40 cellular contexts compared by ENCODE assay signal in genomic region chr12:7321624-7322023, GRCh38. TPM values are rescaled to one million over a fixed set of nuclear protein-coding genes. Genes with fewer than 3 reads are reported as not detected.
"Had no signal": no experiment of that assay in that cellular context is flagged by ENCODE, and none has a peak within 500 bp of the region (broad histone marks: within the 10 kb centered on the region; RNA-seq: fewer than 3 reads in every experiment).

No MANE protein-coding gene starts in this region.

- H3K27me3 ChIP-seq: MG63 had no signal

- H3K36me3 ChIP-seq: MG63 had no signal

- H3K9me3 ChIP-seq: MG63 had no signal

- H3K4me3 ChIP-seq: MG63 had no signal

- DNase-seq: Karpas-422, Kasumi-1, MG63, MM.1S, MV-4-11, NCI-H1048, NCI-H1092, NCI-H1092 treated with DMSO at 0.1 percent for 48 hours, NCI-H1105, NCI-H1105 treated with DMSO at 0.1 percent for 48 hours, NCI-H1417, NCI-H1417 treated with DMSO at 0.1 percent for 48 hours, NCI-H1436, NCI-H1436 treated with DMSO at 0.1 percent for 48 hours, NCI-H146, NCI-H1694, NCI-H1694 treated with DMSO at 0.1 percent for 48 hours, NCI-H187, NCI-H187 treated with DMSO at 0.1 percent for 48 hours, NCI-H1930, NCI-H2029, NCI-H2029 treated with DMSO at 0.1 percent for 48 hours, NCI-H2081, NCI-H2081 treated with DMSO at 0.1 percent for 48 hours, NCI-H2107, NCI-H2171, NCI-H2171 treated with DMSO at 0.1 percent for 48 hours, NCI-H2227 treated with DMSO at 0.1 percent for 48 hours, NCI-H226, NCI-H345, NCI-H446, NCI-H446 treated with DMSO at 0.1 percent for 48 hours, NCI-H510A, NCI-H510A treated with DMSO at 0.1 percent for 48 hours, NCI-H524, NCI-H524 treated with DMSO at 0.1 percent for 48 hours had no signal

RNA-seq across cellular contexts. Expression of gene ACSM4, which starts 17.8 kb away (rescaled TPM):
- total RNA-seq: LHCN-M2, M059J, MCF 10A, NCI-H460 had no signal
